In the genomic region with DNA sequence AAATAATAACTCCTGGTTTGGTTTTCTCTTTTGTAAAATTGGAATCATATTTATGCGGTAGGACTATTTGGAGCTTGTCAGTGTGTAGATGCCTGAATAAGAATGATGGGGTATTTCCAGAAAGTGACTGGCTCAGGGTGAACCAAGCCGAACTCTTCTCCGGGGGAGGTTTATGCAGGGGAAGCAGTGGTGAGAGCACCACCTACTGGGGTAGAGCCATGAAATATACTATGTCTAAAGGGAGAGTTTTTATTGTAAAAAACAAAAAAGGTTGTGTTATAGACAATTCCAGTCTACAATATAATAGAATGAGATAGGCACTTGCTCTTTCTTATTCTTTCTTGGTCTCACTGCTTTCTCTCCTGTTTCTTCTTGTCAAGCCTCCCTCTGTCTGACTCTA, we compare ENCODE assay signal across 1 cellular context.
TF ChIP-seq lines count a peak whose summit lies in the region.

No MANE protein-coding gene starts in this region.

TF ChIP-seq in SK-N-SH treated with all-trans-retinoic acid at 6 μM for 48 hours, 23 proteins besides CTCF, POLR2A, EP300 and RAD21 (continued from another document):
- TF ChIP-seq, protein P1, sequence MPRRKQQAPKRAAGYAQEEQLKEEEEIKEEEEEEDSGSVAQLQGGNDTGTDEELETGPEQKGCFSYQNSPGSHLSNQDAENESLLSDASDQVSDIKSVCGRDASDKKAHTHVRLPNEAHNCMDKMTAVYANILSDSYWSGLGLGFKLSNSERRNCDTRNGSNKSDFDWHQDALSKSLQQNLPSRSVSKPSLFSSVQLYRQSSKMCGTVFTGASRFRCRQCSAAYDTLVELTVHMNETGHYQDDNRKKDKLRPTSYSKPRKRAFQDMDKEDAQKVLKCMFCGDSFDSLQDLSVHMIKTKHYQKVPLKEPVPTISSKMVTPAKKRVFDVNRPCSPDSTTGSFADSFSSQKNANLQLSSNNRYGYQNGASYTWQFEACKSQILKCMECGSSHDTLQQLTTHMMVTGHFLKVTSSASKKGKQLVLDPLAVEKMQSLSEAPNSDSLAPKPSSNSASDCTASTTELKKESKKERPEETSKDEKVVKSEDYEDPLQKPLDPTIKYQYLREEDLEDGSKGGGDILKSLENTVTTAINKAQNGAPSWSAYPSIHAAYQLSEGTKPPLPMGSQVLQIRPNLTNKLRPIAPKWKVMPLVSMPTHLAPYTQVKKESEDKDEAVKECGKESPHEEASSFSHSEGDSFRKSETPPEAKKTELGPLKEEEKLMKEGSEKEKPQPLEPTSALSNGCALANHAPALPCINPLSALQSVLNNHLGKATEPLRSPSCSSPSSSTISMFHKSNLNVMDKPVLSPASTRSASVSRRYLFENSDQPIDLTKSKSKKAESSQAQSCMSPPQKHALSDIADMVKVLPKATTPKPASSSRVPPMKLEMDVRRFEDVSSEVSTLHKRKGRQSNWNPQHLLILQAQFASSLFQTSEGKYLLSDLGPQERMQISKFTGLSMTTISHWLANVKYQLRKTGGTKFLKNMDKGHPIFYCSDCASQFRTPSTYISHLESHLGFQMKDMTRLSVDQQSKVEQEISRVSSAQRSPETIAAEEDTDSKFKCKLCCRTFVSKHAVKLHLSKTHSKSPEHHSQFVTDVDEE (CRISPR knock-in tag; IDR thresholded peaks at IDR 0.05): no peak
